Comparison of ENCODE assay signal across 13 cellular contexts in the genomic region with DNA sequence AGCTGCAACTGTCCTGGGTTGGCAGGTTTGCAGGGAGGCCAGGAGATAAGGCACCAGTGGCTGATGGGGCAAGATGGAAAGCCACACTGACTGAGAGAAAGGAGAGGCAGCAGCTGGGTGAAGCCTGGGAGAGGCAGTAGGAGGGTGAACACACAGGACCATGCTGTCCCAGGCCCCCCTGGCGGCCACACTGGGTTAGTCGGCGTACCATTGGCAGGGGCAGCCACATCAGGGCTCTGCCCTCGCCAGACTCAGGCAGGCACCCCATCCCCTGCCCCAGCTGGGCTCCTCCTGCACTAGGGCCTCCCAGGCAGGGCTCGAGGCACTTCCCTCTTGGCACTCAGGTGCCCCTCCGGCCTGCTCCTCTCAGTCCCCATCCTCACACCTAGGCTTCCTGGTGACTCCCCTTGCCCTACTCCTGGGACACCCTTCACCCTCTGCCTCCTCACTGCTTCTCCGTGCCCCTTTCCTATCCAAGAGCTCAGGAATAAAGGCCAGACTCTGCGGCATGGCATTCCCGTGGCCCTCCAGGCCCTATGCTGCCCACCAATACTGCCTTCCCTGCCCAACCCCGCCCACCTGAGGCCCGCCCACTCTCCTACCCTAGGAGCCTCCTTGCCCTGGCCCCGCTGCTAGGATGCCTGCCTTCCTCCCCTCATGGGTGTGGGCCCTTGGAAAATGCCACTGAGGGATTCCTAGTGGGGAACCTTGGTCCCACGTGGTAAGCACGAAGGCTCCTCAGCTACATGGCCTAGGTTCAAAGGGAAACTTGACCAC. TPM values are rescaled to one million over a fixed set of nuclear protein-coding genes. Genes with fewer than 3 reads are reported as not detected.
A peak's percentile ranks its signal among the peaks of the same experiment; 100 is the strongest.
DNase-seq lines count a peak whose midpoint lies in the region; ATAC-seq and TF ChIP-seq lines count a peak whose summit lies in the region.
"Had no signal": no experiment of that assay in that cellular context is flagged by ENCODE, and none has a peak within 500 bp of the region (broad histone marks: within the 10 kb centered on the region; RNA-seq: fewer than 3 reads in every experiment).

No MANE protein-coding gene starts in this region.

- H3K4me3 Mint-ChIP-seq in CD14-positive monocyte: no peak overlapping the region
- no peak overlapping the region for H3K4me3 Mint-ChIP-seq in activated T-helper 2 cell treated with anti-CD3 and anti-CD28 coated beads, Interferon-gamma antibody, Interleukin-2, Interleukin-4, amounts not matched to agents 10 μg/mL and 5 μg/mL and 100 μg/mL, durations not matched to agents 14 hours and 24 hours and 36 hours (ENCODE audit: low read depth)
- no peak overlapping the region for H3K4me3 Mint-ChIP-seq in mesothelial cell of epicardium

- H3K4me1 Mint-ChIP-seq in CD14-positive monocyte: peaks cover 45% of the 10 kb centered on the region
- peaks cover 25% of the 10 kb centered on the region for H3K4me1 Mint-ChIP-seq in activated T-helper 2 cell treated with anti-CD3 and anti-CD28 coated beads, Interferon-gamma antibody, Interleukin-2, Interleukin-4, amounts not matched to agents 10 μg/mL and 5 μg/mL and 100 μg/mL, durations not matched to agents 14 hours and 24 hours and 36 hours (ENCODE audit: low read depth)
- H3K4me1 Mint-ChIP-seq in mesothelial cell of epicardium: peaks cover 32% of the 10 kb centered on the region

- H3K36me3 ChIP-seq in body of pancreas (replicated peaks in 1 of 2; ENCODE audit: insufficient read depth in 1 of 2, low read depth in 2 of 2): no peaks in the 10 kb centered on the region

- H3K27ac Mint-ChIP-seq in CD14-positive monocyte: peak overlapping the region in 6 of 7 donors; percentile 23 to 80 (median 58)
- H3K27ac Mint-ChIP-seq in activated T-helper 2 cell treated with anti-CD3 and anti-CD28 coated beads, Interferon-gamma antibody, Interleukin-2, Interleukin-4, amounts not matched to agents 10 μg/mL and 5 μg/mL and 100 μg/mL, durations not matched to agents 14 hours and 24 hours and 36 hours: peak overlapping the region; percentile 14
- peak overlapping the region; percentile 56 for H3K27ac Mint-ChIP-seq in mesothelial cell of epicardium

- no peak for TF ChIP-seq CTCF in CD14-positive monocyte (IDR thresholded peaks at IDR 0.05)
- TF ChIP-seq CTCF in mesothelial cell of epicardium (IDR thresholded peaks at IDR 0.05; ENCODE audit: unreplicated experiment): no peak
- TF ChIP-seq CTCF in body of pancreas (IDR thresholded peaks at IDR 0.05): no peak

- H3K4me1 ChIP-seq in body of pancreas: no peaks in the 10 kb centered on the region

- TF ChIP-seq POLR2A in body of pancreas (IDR thresholded peaks at IDR 0.05): no peak

- peaks cover 6 to 29% of the 10 kb centered on the region in 2 donors for H3K36me3 Mint-ChIP-seq in CD14-positive monocyte
- H3K36me3 Mint-ChIP-seq in activated T-helper 2 cell treated with anti-CD3 and anti-CD28 coated beads, Interferon-gamma antibody, Interleukin-2, Interleukin-4, amounts not matched to agents 10 μg/mL and 5 μg/mL and 100 μg/mL, durations not matched to agents 14 hours and 24 hours and 36 hours (ENCODE audit: low read depth): peaks cover 4% of the 10 kb centered on the region
- H3K36me3 Mint-ChIP-seq in mesothelial cell of epicardium: no peaks in the 10 kb centered on the region

- no peak overlapping the region for H3K27ac ChIP-seq in body of pancreas
- H3K27ac ChIP-seq: C4-2B had no signal

- no peak overlapping the region for H3K4me3 ChIP-seq in body of pancreas

- H3K9me3 Mint-ChIP-seq in CD14-positive monocyte (no peaks in the 10 kb centered on the region), mesothelial cell of epicardium (no peaks in the 10 kb centered on the region)
- no peaks in the 10 kb centered on the region for H3K9me3 Mint-ChIP-seq in activated T-helper 2 cell treated with anti-CD3 and anti-CD28 coated beads, Interferon-gamma antibody, Interleukin-2, Interleukin-4, amounts not matched to agents 10 μg/mL and 5 μg/mL and 100 μg/mL, durations not matched to agents 14 hours and 24 hours and 36 hours

- intact Hi-C loops in CD14-positive monocyte (cut with micrococcal nuclease): no loop called here
- intact Hi-C loops in activated T-helper 2 cell treated with anti-CD3 and anti-CD28 coated beads, Interferon-gamma antibody, Interleukin-2, Interleukin-4, amounts not matched to agents 10 μg/mL and 5 μg/mL and 100 μg/mL, durations not matched to agents 14 hours and 24 hours and 36 hours (cut with micrococcal nuclease): no loop called here
- intact Hi-C loops in body of pancreas (cut with DNase I): no loop called here

- H3K27me3 Mint-ChIP-seq in CD14-positive monocyte (ENCODE audit: low read depth in 3 of 3): no peaks in the 10 kb centered on the region
- H3K27me3 Mint-ChIP-seq in activated T-helper 2 cell treated with anti-CD3 and anti-CD28 coated beads, Interferon-gamma antibody, Interleukin-2, Interleukin-4, amounts not matched to agents 10 μg/mL and 5 μg/mL and 100 μg/mL, durations not matched to agents 14 hours and 24 hours and 36 hours (ENCODE audit: low read depth): no peaks in the 10 kb centered on the region
- no peaks in the 10 kb centered on the region for H3K27me3 Mint-ChIP-seq in mesothelial cell of epicardium (ENCODE audit: low read depth)

- no peak for ATAC-seq in HG03196 (IDR thresholded peaks at IDR 0.05; ENCODE audit: unreplicated experiment)
- ATAC-seq in body of pancreas: no peak

- H3K9me3 ChIP-seq in body of pancreas: no peaks in the 10 kb centered on the region

- no peaks in the 10 kb centered on the region for H3K27me3 ChIP-seq in body of pancreas

- WGBS in body of pancreas, 2 donors: 83 to 84% methylated on average over 11 to 14 of the region's 14 CpGs

- DNase-seq in CD14-positive monocyte (ENCODE audit: low spot score): no peak
- peak; percentile 7 for DNase-seq in HT-29 (ENCODE audit: low spot score)
- DNase-seq in activated T-helper 2 cell treated with anti-CD3 and anti-CD28 coated beads, Interferon-gamma antibody, Interleukin-2, Interleukin-4, amounts not matched to agents 10 μg/mL and 5 μg/mL and 100 μg/mL, durations not matched to agents 14 hours and 24 hours and 36 hours (ENCODE audit: low spot score): no peak
- no peak for DNase-seq in mesothelial cell of epicardium (ENCODE audit: low spot score in 2 of 2, unreplicated experiment in 2 of 2)
- DNase-seq in GM03348 (ENCODE audit: low spot score): no peak
- no peak for DNase-seq in NCI-H1092 (lab: John Stamatoyannopoulos, UW)
- DNase-seq in body of pancreas: no peak
- DNase-seq: effector CD4-positive, alpha-beta T cell; midbrain; MM.1S; SHP77 treated with DMSO at 0.1 percent for 48 hours had no signal

RNA-seq across cellular contexts. Expression of gene DUSP7, which starts 28.8 kb away (rescaled TPM):
- polyA plus RNA-seq in CD14-positive monocyte: 1 to 10 TPM; 2.8 to 3.9 TPM
- total RNA-seq in HT-29 (2014; rRNA removed; shearing (Covaris generic)): 15.7 and 18.5 TPM in 2 replicates
- total RNA-seq in activated T-helper 2 cell treated with anti-CD3 and anti-CD28 coated beads, Interferon-gamma antibody, Interleukin-2, Interleukin-4, amounts not matched to agents 10 μg/mL and 5 μg/mL and 100 μg/mL, durations not matched to agents 14 hours and 24 hours and 36 hours: 29.0 and 30.3 TPM in 2 replicates
- 32.0 to 34.6 TPM (median 32.2 TPM) in 3 replicates for total RNA-seq in mesothelial cell of epicardium
- total RNA-seq in body of pancreas: 1 to 10 TPM; 2.6 to 3.3 TPM
